Comparison of ENCODE assay signal across 8 cellular contexts in the genomic region with DNA sequence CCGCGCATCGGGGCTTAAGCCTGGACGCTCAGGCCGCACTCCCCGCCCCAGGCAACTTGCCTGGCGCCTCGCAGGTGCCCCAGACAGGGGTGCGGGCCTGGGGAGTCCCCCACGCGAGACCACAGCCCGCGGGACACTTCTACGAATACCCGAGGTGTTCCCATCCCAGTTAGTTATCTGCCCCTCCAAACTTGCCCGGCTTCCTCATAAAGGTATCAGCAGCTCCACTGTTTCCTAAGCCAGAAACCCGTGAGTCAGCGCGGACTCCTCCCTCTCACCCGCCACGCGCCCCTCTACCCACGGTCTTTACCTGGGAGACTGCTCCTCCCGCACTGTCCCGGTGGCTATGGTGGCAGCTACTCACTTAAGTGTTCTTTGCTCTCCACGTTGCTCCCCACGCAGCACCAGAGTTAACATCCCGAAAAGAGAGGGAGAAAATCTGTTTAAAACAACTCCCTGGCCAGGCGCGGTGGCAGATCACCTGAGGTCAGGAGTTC. TPM values are rescaled to one million over a fixed set of nuclear protein-coding genes. Genes with fewer than 3 reads are reported as not detected.
A peak's percentile ranks its signal among the peaks of the same experiment; 100 is the strongest.
DNase-seq lines count a peak whose midpoint lies in the region; ATAC-seq and TF ChIP-seq lines count a peak whose summit lies in the region.

No MANE protein-coding gene starts in this region.

- 90% methylated on average over 7 of the region's 30 CpGs for WGBS in mammary epithelial cell (ENCODE audit: low coverage, missing lambda C conversion rate)

- H3K9me3 ChIP-seq in mammary epithelial cell (replicated peaks; ENCODE audit: insufficient read depth, low read length) (no peaks in the 10 kb centered on the region), mucosa of rectum (ENCODE audit: control insufficient read depth in 2 of 2, low read length in 2 of 2) (no peaks in the 10 kb centered on the region), vagina (no peaks in the 10 kb centered on the region)

- H3K27me3 ChIP-seq in mammary epithelial cell (ENCODE audit: insufficient read depth, low read length) (no peaks in the 10 kb centered on the region), mucosa of rectum (ENCODE audit: control insufficient read depth in 2 of 2, insufficient read depth in 2 of 2, low read length in 2 of 2) (no peaks in the 10 kb centered on the region), vagina (no peaks in the 10 kb centered on the region)

- peaks cover 7% of the 10 kb centered on the region for H4K20me1 ChIP-seq in mammary epithelial cell (ENCODE audit: insufficient read depth, low read length)

- H3K4me1 ChIP-seq in mammary epithelial cell (ENCODE audit: insufficient read depth, low read length) (peaks cover 12% of the 10 kb centered on the region), mucosa of rectum (ENCODE audit: control insufficient read depth in 2 of 2, insufficient read depth in 2 of 2, low read length in 2 of 2) (peaks cover 7 to 22% of the 10 kb centered on the region in 2 donors), vagina (peaks cover 35% of the 10 kb centered on the region)

- BruUV-seq in mammary epithelial cell (replicated peaks; lab: Mats Ljungman, UMichigan): no TSS peak

- H3K79me2 ChIP-seq in mammary epithelial cell (ENCODE audit: insufficient read depth, low read length): peaks cover 33% of the 10 kb centered on the region

- H3K4me2 ChIP-seq in mammary epithelial cell (ENCODE audit: insufficient read depth, low read depth, low read length): peak overlapping the region; percentile 100

- H3K9ac ChIP-seq in mammary epithelial cell (ENCODE audit: insufficient read depth, low read length) (peak overlapping the region; percentile 90), mucosa of rectum (ENCODE audit: low read depth in 1 of 2, low read length in 2 of 2) (peak overlapping the region in 1 of 2 donors; percentile 97)

- H3K36me3 ChIP-seq in mammary epithelial cell (ENCODE audit: insufficient read depth, low read length) (no peaks in the 10 kb centered on the region), mucosa of rectum (ENCODE audit: control insufficient read depth in 2 of 2, insufficient read depth in 2 of 2, low read length in 2 of 2) (no peaks in the 10 kb centered on the region), vagina (no peaks in the 10 kb centered on the region)

- H2AFZ ChIP-seq in mammary epithelial cell (ENCODE audit: low read depth, low read length): peak overlapping the region; percentile 99

- H3K4me3 ChIP-seq in mammary epithelial cell (replicated peaks in 1 of 3; ENCODE audit: insufficient read depth in 1 of 3, low read depth in 2 of 3, low read length in 3 of 3): peak overlapping the region; percentile 83 to 97 (median 90)
- H3K4me3 ChIP-seq in mucosa of rectum (ENCODE audit: low read length in 2 of 2): peak overlapping the region; percentile 72 to 78
- H3K4me3 ChIP-seq in vagina: peak overlapping the region; percentile 93 to 98

- ATAC-seq in HG02798 (IDR thresholded peaks at IDR 0.05; ENCODE audit: poor library complexity, unreplicated experiment) (no peak), HG03280 (IDR thresholded peaks at IDR 0.05; ENCODE audit: unreplicated experiment) (no peak)

- H3K27ac ChIP-seq in mammary epithelial cell (ENCODE audit: insufficient read depth, low read depth, low read length) (no peak overlapping the region), mucosa of rectum (ENCODE audit: low read depth in 2 of 2, low read length in 2 of 2) (no peak overlapping the region), vagina (no peak overlapping the region)

- in situ Hi-C loops in mammary epithelial cell (cut with MboI; ENCODE audit: low sequenced_read_pairs in 2 of 2): no loop called here

- TF ChIP-seq CTCF in mammary epithelial cell (conservative IDR thresholded peaks at IDR 0.05 in 1 of 2, IDR thresholded peaks at IDR 0.05 in 1 of 2; ENCODE audit: extremely low read depth in 1 of 2, insufficient read depth in 1 of 2, low read depth in 1 of 2, low read length in 2 of 2) (no peak), vagina (IDR thresholded peaks at IDR 0.05) (no peak)

- dilution Hi-C loops in mammary epithelial cell (cut with HindIII; ENCODE audit: low sequenced_read_pairs): no loop called here

- intact Hi-C loops in mammary epithelial cell (cut with micrococcal nuclease): loop anchor here (5.0 kb wide), 1 partner anchor 81 kb away; no protein-coding TSS in a partner anchor
- intact Hi-C loops in vagina (cut with DNase I): loop anchor here (5.0 kb wide), 1 partner anchor 194 kb away; no protein-coding TSS in a partner anchor

- CTCF ChIA-PET in mammary epithelial cell (lab: Charles Lee; ENCODE audit: low non-redundant PET): no interaction called here

- no peak for TF ChIP-seq POLR2A in vagina (IDR thresholded peaks at IDR 0.05)

- DNase-seq in stimulated activated CD4-positive, alpha-beta T cell treated with anti-CD3 and anti-CD28 coated beads, Interleukin-15, amount 100 ng/mL, for 24 hours: peak; percentile 27
- no peak for DNase-seq in stimulated activated CD4-positive, alpha-beta T cell treated with anti-CD3 and anti-CD28 coated beads, Interleukin-2, amount 100 ng/mL, for 48 hours
- DNase-seq in mammary epithelial cell: peak; percentile 40
- no peak for DNase-seq in vagina (ENCODE audit: extremely low spot score in 2 of 2)
- DNase-seq in OCI-M1 (lab: John Stamatoyannopoulos, UW): no peak

RNA-seq across cellular contexts. Expression of gene CREBBP, which starts 1.0 kb away (rescaled TPM):
- 10 to 100 TPM; 20.2 to 45.0 TPM for total RNA-seq in mammary epithelial cell
- 3.2 TPM for polyA plus RNA-seq in mammary epithelial cell
- 49.9 TPM for polyA minus RNA-seq in mammary epithelial cell
- 102 TPM for total RNA-seq in vagina

Comparison
In these comparisons a context has a peak if more than half of its experiments do, and no peak if none do; other contexts are left out.
1. DNase-seq: peak in stimulated activated CD4-positive, alpha-beta T cell treated with anti-CD3 and anti-CD28 coated beads, Interleukin-15, amount 100 ng/mL, for 24 hours (single experiment) and mammary epithelial cell (single experiment); none in stimulated activated CD4-positive, alpha-beta T cell treated with anti-CD3 and anti-CD28 coated beads, Interleukin-2, amount 100 ng/mL, for 48 hours (0 of 2), vagina (0 of 2) and OCI-M1 (single experiment).
2. Peak in every context shown above with its lines, with median percentiles within 50 percentile points of each other: H3K4me3 ChIP-seq.